ENCODE assay signal across 1 cellular context in the genomic region with DNA sequence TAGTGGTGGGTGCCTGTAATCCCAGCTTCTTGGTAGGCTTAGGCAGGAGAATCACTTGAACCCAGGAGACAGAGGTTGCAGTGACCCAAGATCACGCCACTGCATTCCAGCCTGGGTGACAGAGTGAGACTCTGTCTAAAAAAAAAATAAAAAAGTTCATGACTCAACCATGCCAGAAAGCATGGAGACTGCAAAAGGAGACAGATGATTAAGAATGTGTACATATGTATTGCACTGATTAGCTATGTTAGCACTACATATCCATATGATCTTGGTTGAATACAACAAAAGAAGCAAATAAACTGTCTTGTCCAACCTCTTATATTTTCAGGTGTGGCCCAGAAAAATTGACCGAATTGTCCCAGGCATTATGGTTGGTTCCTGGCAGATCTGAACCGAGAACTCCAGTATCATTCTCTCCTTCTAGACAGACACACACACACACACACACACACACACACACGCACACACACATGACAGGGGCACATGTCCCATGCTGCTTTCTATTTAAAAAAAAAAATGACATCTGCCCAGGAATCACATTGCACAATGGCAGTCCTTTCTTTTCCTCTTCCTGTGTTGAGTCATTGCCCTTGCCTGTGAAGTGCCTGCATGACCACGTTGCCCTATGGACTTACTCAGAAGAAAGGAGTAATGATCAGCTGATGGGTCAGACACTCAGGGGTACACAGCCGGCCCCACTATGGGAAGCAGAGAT.
TF ChIP-seq lines count a peak whose summit lies in the region.

No MANE protein-coding gene starts in this region.

TF ChIP-seq in HepG2, 621 proteins besides CTCF, POLR2A, EP300 and RAD21 (continued from another document and continues in another):
- TF ChIP-seq ZNF280D (CRISPR knock-in tag; IDR thresholded peaks at IDR 0.05) (no peak), ZFP90 (CRISPR knock-in tag; IDR thresholded peaks at IDR 0.05; ENCODE audit: borderline replicate concordance) (no peak), ZC3H4 (CRISPR knock-in tag; IDR thresholded peaks at IDR 0.05; ENCODE audit: borderline replicate concordance) (no peak), MTA1 (CRISPR knock-in tag; IDR thresholded peaks at IDR 0.05; ENCODE audit: borderline replicate concordance) (no peak), ZSCAN9 (CRISPR knock-in tag; IDR thresholded peaks at IDR 0.05; ENCODE audit: borderline replicate concordance) (no peak), SNAI1 (CRISPR knock-in tag; IDR thresholded peaks at IDR 0.05; ENCODE audit: borderline replicate concordance) (no peak), MXD3 (CRISPR knock-in tag; IDR thresholded peaks at IDR 0.05) (no peak), FOXO4 (CRISPR knock-in tag; conservative IDR thresholded peaks at IDR 0.05) (no peak), TRIM24 (CRISPR knock-in tag; IDR thresholded peaks at IDR 0.05) (peak; percentile 97), ZFP36 (IDR thresholded peaks at IDR 0.05; ENCODE audit: borderline replicate concordance, low read depth, low read length, partially characterized antibody) (no peak), ZNF530 (CRISPR knock-in tag; IDR thresholded peaks at IDR 0.05; ENCODE audit: low read depth) (no peak), NR2F6 (IDR thresholded peaks at IDR 0.05) (0 out of 2 replicates have a peak, but pooled peaks have one; percentile 29), NR2F6 (CRISPR knock-in tag; IDR thresholded peaks at IDR 0.05) (no peak; the same call in 1 of the 2 replicates), E2F5 (CRISPR knock-in tag; conservative IDR thresholded peaks at IDR 0.05) (no peak), GABPB1 (CRISPR knock-in tag; IDR thresholded peaks at IDR 0.05) (peak; percentile 69), HNRNPUL1 (IDR thresholded peaks at IDR 0.05; ENCODE audit: low read depth, low read length) (no peak), ZNF335 (CRISPR knock-in tag; IDR thresholded peaks at IDR 0.05) (no peak), ZNF615 (CRISPR knock-in tag; IDR thresholded peaks at IDR 0.05; ENCODE audit: borderline replicate concordance) (no peak), ELF1 (CRISPR knock-in tag; IDR thresholded peaks at IDR 0.05) (peak; percentile 45), CBX5 (CRISPR knock-in tag; IDR thresholded peaks at IDR 0.05; ENCODE audit: borderline replicate concordance) (peak; percentile 27; the same call in 1 of the 2 replicates), ZNF773 (CRISPR knock-in tag; IDR thresholded peaks at IDR 0.05; ENCODE audit: borderline replicate concordance) (no peak), ZNF75D (CRISPR knock-in tag; IDR thresholded peaks at IDR 0.05; ENCODE audit: borderline replicate concordance) (no peak), IKZF4 (CRISPR knock-in tag; IDR thresholded peaks at IDR 0.05; ENCODE audit: borderline replicate concordance, low read depth, not compliant biosample characterization) (no peak), ZFP62 (CRISPR knock-in tag; IDR thresholded peaks at IDR 0.05) (no peak), KDM5B (CRISPR knock-in tag; IDR thresholded peaks at IDR 0.05; ENCODE audit: borderline replicate concordance) (no peak), ERF (CRISPR knock-in tag; IDR thresholded peaks at IDR 0.05) (no peak), HOXA5 (CRISPR knock-in tag; IDR thresholded peaks at IDR 0.05) (no peak), IRX3 (CRISPR knock-in tag; IDR thresholded peaks at IDR 0.05; ENCODE audit: borderline replicate concordance, low read depth) (no peak), NONO (IDR thresholded peaks at IDR 0.05) (no peak), NONO (CRISPR knock-in tag; conservative IDR thresholded peaks at IDR 0.05) (no peak), POLR2G (IDR thresholded peaks at IDR 0.05; ENCODE audit: low read depth, low read length) (no peak), KLF6 (CRISPR knock-in tag; IDR thresholded peaks at IDR 0.05) (no peak), TP53 (CRISPR knock-in tag; conservative IDR thresholded peaks at IDR 0.05) (no peak), ZNF639 (CRISPR knock-in tag; conservative IDR thresholded peaks at IDR 0.05) (no peak), ZNF503 (CRISPR knock-in tag; IDR thresholded peaks at IDR 0.05) (no peak), XBP1 (CRISPR knock-in tag; IDR thresholded peaks at IDR 0.05) (no peak), ZNF569 (CRISPR knock-in tag; IDR thresholded peaks at IDR 0.05; ENCODE audit: borderline replicate concordance) (no peak), ZSCAN21 (CRISPR knock-in tag; IDR thresholded peaks at IDR 0.05; ENCODE audit: borderline replicate concordance) (no peak), HNRNPLL (IDR thresholded peaks at IDR 0.05; ENCODE audit: low read depth, low read length, poor library complexity, severe bottlenecking) (no peak), ARNT2 (CRISPR knock-in tag; IDR thresholded peaks at IDR 0.05; ENCODE audit: low read depth) (no peak), ELK4 (CRISPR knock-in tag; IDR thresholded peaks at IDR 0.05; ENCODE audit: borderline replicate concordance) (no peak), HMG20B (CRISPR knock-in tag; conservative IDR thresholded peaks at IDR 0.05) (no peak)
- TF ChIP-seq, protein P1, sequence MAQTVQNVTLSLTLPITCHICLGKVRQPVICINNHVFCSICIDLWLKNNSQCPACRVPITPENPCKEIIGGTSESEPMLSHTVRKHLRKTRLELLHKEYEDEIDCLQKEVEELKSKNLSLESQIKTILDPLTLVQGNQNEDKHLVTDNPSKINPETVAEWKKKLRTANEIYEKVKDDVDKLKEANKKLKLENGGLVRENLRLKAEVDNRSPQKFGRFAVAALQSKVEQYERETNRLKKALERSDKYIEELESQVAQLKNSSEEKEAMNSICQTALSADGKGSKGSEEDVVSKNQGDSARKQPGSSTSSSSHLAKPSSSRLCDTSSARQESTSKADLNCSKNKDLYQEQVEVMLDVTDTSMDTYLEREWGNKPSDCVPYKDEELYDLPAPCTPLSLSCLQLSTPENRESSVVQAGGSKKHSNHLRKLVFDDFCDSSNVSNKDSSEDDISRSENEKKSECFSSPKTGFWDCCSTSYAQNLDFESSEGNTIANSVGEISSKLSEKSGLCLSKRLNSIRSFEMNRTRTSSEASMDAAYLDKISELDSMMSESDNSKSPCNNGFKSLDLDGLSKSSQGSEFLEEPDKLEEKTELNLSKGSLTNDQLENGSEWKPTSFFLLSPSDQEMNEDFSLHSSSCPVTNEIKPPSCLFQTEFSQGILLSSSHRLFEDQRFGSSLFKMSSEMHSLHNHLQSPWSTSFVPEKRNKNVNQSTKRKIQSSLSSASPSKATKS (CRISPR knock-in tag; IDR thresholded peaks at IDR 0.05): no peak
- TF ChIP-seq, protein P2, sequence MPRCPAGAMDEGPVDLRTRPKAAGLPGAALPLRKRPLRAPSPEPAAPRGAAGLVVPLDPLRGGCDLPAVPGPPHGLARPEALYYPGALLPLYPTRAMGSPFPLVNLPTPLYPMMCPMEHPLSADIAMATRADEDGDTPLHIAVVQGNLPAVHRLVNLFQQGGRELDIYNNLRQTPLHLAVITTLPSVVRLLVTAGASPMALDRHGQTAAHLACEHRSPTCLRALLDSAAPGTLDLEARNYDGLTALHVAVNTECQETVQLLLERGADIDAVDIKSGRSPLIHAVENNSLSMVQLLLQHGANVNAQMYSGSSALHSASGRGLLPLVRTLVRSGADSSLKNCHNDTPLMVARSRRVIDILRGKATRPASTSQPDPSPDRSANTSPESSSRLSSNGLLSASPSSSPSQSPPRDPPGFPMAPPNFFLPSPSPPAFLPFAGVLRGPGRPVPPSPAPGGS (CRISPR knock-in tag; IDR thresholded peaks at IDR 0.05): no peak
